ENCODE assay signal across 7 cellular contexts in the genomic region with DNA sequence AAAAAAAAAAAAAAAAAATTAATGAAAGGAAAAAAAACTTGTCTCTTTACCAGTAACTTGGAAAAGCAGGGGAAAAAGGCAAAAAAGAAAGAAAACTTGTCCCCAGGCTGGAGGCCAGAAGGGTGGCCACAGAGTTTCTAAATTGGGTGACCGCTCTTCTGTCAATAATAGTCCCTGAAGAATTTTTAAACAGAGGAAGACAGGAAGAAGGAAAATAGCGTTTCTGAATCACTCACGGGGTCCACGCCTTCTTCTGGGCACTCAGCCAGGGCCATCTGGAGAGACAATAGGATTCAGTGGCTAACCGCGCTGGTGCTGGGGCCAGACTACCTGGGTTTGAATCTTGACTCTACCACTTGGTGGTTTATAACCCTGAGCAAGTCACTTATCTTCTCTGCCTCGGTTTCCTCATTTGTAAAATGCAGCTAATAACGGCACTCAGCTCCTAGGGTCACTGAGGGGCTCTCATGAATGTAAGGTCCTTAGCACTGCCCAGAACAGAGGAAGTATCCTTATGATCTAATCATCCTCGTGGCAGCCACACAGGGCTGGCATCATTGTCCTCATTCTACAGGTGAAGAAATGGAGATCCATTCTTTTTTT. TPM values are rescaled to one million over a fixed set of nuclear protein-coding genes. Genes with fewer than 3 reads are reported as not detected.
DNase-seq lines count a peak whose midpoint lies in the region; ATAC-seq and TF ChIP-seq lines count a peak whose summit lies in the region.

No MANE protein-coding gene starts in this region.

- H3K27me3 Mint-ChIP-seq in nephron progenitor cell (ENCODE audit: low read depth, poor library complexity), result peaks cover 26% of the 10 kb centered on the region

- peak; percentile 85 for ATAC-seq in SK-N-SH treated with all-trans-retinoic acid at 6 μM for 48 hours
- peak; percentile 83 for ATAC-seq in sciatic nerve

- peaks cover 9% of the 10 kb centered on the region for H3K4me1 Mint-ChIP-seq in nephron progenitor cell

- DNase-seq in GM04503 (ENCODE audit: low read depth), result peak; percentile 78
- DNase-seq in NCI-H128 (lab: John Stamatoyannopoulos, UW; ENCODE audit: unreplicated experiment), result peak; percentile 46
- peak; percentile 69 for DNase-seq in fibroblast of the conjunctiva (ENCODE audit: low read depth)
- DNase-seq in sciatic nerve (ENCODE audit: low spot score), result peak; percentile 92
- DNase-seq in GM13976 (ENCODE audit: low spot score), result no peak
- no peak for DNase-seq in nephron progenitor cell

- H3K27ac Mint-ChIP-seq in nephron progenitor cell, result no peak overlapping the region

- no peaks in the 10 kb centered on the region for H3K36me3 Mint-ChIP-seq in nephron progenitor cell (ENCODE audit: low read depth)

- in situ Hi-C loops in GM13976 (cut with MboI; ENCODE audit: low sequenced_read_pairs, unreplicated experiment), result no loop called here

- intact Hi-C loops in sciatic nerve (cut with DNase I), result no loop called here

- TF ChIP-seq CTCF in GM13976 (IDR thresholded peaks at IDR 0.05; ENCODE audit: borderline replicate concordance, control extremely low read depth, extremely low read depth, insufficient read depth, missing control alignments), result no peak
- no peak for TF ChIP-seq CTCF in nephron progenitor cell (IDR thresholded peaks at IDR 0.05)

- H3K4me3 Mint-ChIP-seq in nephron progenitor cell, result no peak overlapping the region

- peaks cover 11% of the 10 kb centered on the region for H3K9me3 Mint-ChIP-seq in nephron progenitor cell

TF ChIP-seq in SK-N-SH treated with all-trans-retinoic acid at 6 μM for 48 hours, 23 proteins besides CTCF, POLR2A, EP300 and RAD21:
- TF ChIP-seq, protein P1, sequence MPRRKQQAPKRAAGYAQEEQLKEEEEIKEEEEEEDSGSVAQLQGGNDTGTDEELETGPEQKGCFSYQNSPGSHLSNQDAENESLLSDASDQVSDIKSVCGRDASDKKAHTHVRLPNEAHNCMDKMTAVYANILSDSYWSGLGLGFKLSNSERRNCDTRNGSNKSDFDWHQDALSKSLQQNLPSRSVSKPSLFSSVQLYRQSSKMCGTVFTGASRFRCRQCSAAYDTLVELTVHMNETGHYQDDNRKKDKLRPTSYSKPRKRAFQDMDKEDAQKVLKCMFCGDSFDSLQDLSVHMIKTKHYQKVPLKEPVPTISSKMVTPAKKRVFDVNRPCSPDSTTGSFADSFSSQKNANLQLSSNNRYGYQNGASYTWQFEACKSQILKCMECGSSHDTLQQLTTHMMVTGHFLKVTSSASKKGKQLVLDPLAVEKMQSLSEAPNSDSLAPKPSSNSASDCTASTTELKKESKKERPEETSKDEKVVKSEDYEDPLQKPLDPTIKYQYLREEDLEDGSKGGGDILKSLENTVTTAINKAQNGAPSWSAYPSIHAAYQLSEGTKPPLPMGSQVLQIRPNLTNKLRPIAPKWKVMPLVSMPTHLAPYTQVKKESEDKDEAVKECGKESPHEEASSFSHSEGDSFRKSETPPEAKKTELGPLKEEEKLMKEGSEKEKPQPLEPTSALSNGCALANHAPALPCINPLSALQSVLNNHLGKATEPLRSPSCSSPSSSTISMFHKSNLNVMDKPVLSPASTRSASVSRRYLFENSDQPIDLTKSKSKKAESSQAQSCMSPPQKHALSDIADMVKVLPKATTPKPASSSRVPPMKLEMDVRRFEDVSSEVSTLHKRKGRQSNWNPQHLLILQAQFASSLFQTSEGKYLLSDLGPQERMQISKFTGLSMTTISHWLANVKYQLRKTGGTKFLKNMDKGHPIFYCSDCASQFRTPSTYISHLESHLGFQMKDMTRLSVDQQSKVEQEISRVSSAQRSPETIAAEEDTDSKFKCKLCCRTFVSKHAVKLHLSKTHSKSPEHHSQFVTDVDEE (CRISPR knock-in tag; IDR thresholded peaks at IDR 0.05), result 0 out of 2 replicates have a peak, but pooled peaks have one; percentile 13
- TF ChIP-seq, protein P2, sequence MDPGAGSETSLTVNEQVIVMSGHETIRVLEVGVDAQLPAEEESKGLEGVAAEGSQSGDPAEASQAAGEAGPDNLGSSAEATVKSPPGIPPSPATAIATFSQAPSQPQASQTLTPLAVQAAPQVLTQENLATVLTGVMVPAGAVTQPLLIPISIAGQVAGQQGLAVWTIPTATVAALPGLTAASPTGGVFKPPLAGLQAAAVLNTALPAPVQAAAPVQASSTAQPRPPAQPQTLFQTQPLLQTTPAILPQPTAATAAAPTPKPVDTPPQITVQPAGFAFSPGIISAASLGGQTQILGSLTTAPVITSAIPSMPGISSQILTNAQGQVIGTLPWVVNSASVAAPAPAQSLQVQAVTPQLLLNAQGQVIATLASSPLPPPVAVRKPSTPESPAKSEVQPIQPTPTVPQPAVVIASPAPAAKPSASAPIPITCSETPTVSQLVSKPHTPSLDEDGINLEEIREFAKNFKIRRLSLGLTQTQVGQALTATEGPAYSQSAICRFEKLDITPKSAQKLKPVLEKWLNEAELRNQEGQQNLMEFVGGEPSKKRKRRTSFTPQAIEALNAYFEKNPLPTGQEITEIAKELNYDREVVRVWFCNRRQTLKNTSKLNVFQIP (CRISPR knock-in tag; IDR thresholded peaks at IDR 0.05; ENCODE audit: borderline replicate concordance, low read depth), result no peak
- TF ChIP-seq TOX (CRISPR knock-in tag; IDR thresholded peaks at IDR 0.05; ENCODE audit: borderline replicate concordance), result no peak
- no peak for TF ChIP-seq ISL1 (CRISPR knock-in tag; IDR thresholded peaks at IDR 0.05)
- 0 out of 2 replicates have a peak, but pooled peaks have one; percentile 34 for TF ChIP-seq ZFP30 (CRISPR knock-in tag; IDR thresholded peaks at IDR 0.05)
- no peak for TF ChIP-seq ZNF565 (CRISPR knock-in tag; conservative IDR thresholded peaks at IDR 0.05; ENCODE audit: low read depth)
- no peak for TF ChIP-seq ZNF70 (CRISPR knock-in tag; IDR thresholded peaks at IDR 0.05)
- no peak for TF ChIP-seq ESRRG (CRISPR knock-in tag; IDR thresholded peaks at IDR 0.05)
- peak; percentile 21; the same call in 1 of the 2 replicates for TF ChIP-seq TCF4 (CRISPR knock-in tag; IDR thresholded peaks at IDR 0.05; ENCODE audit: borderline replicate concordance)
- no peak for TF ChIP-seq ZC3H10 (CRISPR knock-in tag; IDR thresholded peaks at IDR 0.05)
- TF ChIP-seq, protein P3, sequence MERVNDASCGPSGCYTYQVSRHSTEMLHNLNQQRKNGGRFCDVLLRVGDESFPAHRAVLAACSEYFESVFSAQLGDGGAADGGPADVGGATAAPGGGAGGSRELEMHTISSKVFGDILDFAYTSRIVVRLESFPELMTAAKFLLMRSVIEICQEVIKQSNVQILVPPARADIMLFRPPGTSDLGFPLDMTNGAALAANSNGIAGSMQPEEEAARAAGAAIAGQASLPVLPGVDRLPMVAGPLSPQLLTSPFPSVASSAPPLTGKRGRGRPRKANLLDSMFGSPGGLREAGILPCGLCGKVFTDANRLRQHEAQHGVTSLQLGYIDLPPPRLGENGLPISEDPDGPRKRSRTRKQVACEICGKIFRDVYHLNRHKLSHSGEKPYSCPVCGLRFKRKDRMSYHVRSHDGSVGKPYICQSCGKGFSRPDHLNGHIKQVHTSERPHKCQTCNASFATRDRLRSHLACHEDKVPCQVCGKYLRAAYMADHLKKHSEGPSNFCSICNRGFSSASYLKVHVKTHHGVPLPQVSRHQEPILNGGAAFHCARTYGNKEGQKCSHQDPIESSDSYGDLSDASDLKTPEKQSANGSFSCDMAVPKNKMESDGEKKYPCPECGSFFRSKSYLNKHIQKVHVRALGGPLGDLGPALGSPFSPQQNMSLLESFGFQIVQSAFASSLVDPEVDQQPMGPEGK (CRISPR knock-in tag; IDR thresholded peaks at IDR 0.05; ENCODE audit: borderline replicate concordance), result no peak
- TF ChIP-seq, protein P4, sequence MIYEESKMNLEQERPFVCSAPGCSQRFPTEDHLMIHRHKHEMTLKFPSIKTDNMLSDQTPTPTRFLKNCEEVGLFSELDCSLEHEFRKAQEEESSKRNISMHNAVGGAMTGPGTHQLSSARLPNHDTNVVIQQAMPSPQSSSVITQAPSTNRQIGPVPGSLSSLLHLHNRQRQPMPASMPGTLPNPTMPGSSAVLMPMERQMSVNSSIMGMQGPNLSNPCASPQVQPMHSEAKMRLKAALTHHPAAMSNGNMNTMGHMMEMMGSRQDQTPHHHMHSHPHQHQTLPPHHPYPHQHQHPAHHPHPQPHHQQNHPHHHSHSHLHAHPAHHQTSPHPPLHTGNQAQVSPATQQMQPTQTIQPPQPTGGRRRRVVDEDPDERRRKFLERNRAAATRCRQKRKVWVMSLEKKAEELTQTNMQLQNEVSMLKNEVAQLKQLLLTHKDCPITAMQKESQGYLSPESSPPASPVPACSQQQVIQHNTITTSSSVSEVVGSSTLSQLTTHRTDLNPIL (CRISPR knock-in tag; IDR thresholded peaks at IDR 0.05; ENCODE audit: low read depth), result no peak
- no peak for TF ChIP-seq CSDC2 (CRISPR knock-in tag; IDR thresholded peaks at IDR 0.05)
- TF ChIP-seq RARB (CRISPR knock-in tag; IDR thresholded peaks at IDR 0.05), result no peak
- 0 out of 2 replicates have a peak, but pooled peaks have one; percentile 27 for TF ChIP-seq ZFP3 (CRISPR knock-in tag; IDR thresholded peaks at IDR 0.05)
- TF ChIP-seq ARNTL (CRISPR knock-in tag; IDR thresholded peaks at IDR 0.05; ENCODE audit: borderline replicate concordance, low read depth), result no peak
- TF ChIP-seq BACH2 (CRISPR knock-in tag; IDR thresholded peaks at IDR 0.05; ENCODE audit: borderline replicate concordance), result no peak
- TF ChIP-seq SNAI2 (CRISPR knock-in tag; IDR thresholded peaks at IDR 0.05), result no peak
- TF ChIP-seq ZNF8 (CRISPR knock-in tag; IDR thresholded peaks at IDR 0.05), result no peak
- no peak for TF ChIP-seq GLIS3 (CRISPR knock-in tag; IDR thresholded peaks at IDR 0.05)
- TF ChIP-seq, protein P5, sequence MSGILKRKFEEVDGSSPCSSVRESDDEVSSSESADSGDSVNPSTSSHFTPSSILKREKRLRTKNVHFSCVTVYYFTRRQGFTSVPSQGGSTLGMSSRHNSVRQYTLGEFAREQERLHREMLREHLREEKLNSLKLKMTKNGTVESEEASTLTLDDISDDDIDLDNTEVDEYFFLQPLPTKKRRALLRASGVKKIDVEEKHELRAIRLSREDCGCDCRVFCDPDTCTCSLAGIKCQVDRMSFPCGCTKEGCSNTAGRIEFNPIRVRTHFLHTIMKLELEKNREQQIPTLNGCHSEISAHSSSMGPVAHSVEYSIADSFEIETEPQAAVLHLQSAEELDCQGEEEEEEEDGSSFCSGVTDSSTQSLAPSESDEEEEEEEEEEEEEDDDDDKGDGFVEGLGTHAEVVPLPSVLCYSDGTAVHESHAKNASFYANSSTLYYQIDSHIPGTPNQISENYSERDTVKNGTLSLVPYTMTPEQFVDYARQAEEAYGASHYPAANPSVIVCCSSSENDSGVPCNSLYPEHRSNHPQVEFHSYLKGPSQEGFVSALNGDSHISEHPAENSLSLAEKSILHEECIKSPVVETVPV (CRISPR knock-in tag; IDR thresholded peaks at IDR 0.05), result no peak
- TF ChIP-seq OSR1 (CRISPR knock-in tag; IDR thresholded peaks at IDR 0.05), result no peak
- no peak for TF ChIP-seq PPARA (CRISPR knock-in tag; IDR thresholded peaks at IDR 0.05; ENCODE audit: borderline replicate concordance)
TF ChIP-seq in SK-N-SH treated with all-trans-retinoic acid at 6 μM for 48 hours: peak in this region for 4.

RNA-seq across cellular contexts. Expression of a gene that starts 7.0 kb away (rescaled TPM):
- not detected for total RNA-seq in sciatic nerve

RNA-seq across cellular contexts. Expression of a gene that starts 23.9 kb away (rescaled TPM):
- 103 TPM for total RNA-seq in sciatic nerve

RNA-seq across cellular contexts. Expression of a gene that starts 40.9 kb away (rescaled TPM):
- 0.71 TPM for total RNA-seq in sciatic nerve

Comparison
In these comparisons a context has a peak if more than half of its experiments do, and no peak if none do; other contexts are left out.
1. DNase-seq: peak in GM04503 (single experiment), NCI-H128 (single experiment), fibroblast of the conjunctiva (single experiment) and sciatic nerve (single experiment); none in GM13976 (single experiment) and nephron progenitor cell (single experiment).